ENCODE assay signal across 12 cellular contexts in genomic region chr2:241308832-241309500, GRCh38. TPM values are rescaled to one million over a fixed set of nuclear protein-coding genes. Genes with fewer than 3 reads are reported as not detected.
A peak's percentile ranks its signal among the peaks of the same experiment; 100 is the strongest.
DNase-seq lines count a peak whose midpoint lies in the region; ATAC-seq and TF ChIP-seq lines count a peak whose summit lies in the region.
"Had no signal": no experiment of that assay in that cellular context is flagged by ENCODE, and none has a peak within 500 bp of the region (broad histone marks: within the 10 kb centered on the region; RNA-seq: fewer than 3 reads in every experiment).

No MANE protein-coding gene starts in this region.

- peak overlapping the region in 4 of 8 donors; percentile 1 to 87 (median 20) for H3K4me3 Mint-ChIP-seq in CD4-positive, alpha-beta memory T cell
- no peak overlapping the region for H3K4me3 Mint-ChIP-seq in neural crest cell

- no peak overlapping the region for H2AFZ ChIP-seq in Loucy (ENCODE audit: low read length)

- intact Hi-C loops in CD4-positive, alpha-beta memory T cell (cut with micrococcal nuclease) = no loop called here
- intact Hi-C loops in body of pancreas (cut with DNase I) (no loop called here), esophagus squamous epithelium (cut with DNase I) (no loop called here)

- H4K20me1 ChIP-seq in Loucy (ENCODE audit: insufficient read depth, low read length, poor library complexity, severe bottlenecking) = peaks cover 18% of the 10 kb centered on the region

- no peak for ATAC-seq in body of pancreas
- ATAC-seq: HCT116 had no signal

- H3K9me2 ChIP-seq in Loucy (replicated peaks; ENCODE audit: low read depth, low read length) = no peaks in the 10 kb centered on the region

- DNase-seq in CD4-positive, alpha-beta memory T cell = no peak
- DNase-seq in body of pancreas (no peak), neural crest cell (ENCODE audit: low read depth, low spot score) (no peak), DMS 273 (lab: John Stamatoyannopoulos, UW; ENCODE audit: unreplicated experiment) (no peak), HK-2 (ENCODE audit: unreplicated experiment) (no peak), esophagus squamous epithelium (lab: John Stamatoyannopoulos, UW) (no peak), NCI-H2029 treated with DMSO at 0.1 percent for 48 hours (lab: John Stamatoyannopoulos, UW) (no peak)
- DNase-seq: NCI-H1048, NCI-H446 treated with DMSO at 0.1 percent for 48 hours had no signal

- H3F3A ChIP-seq in Loucy (ENCODE audit: low read depth) = peaks cover 4% of the 10 kb centered on the region; the same call in 1 of the 2 replicates

- WGBS in body of pancreas, 2 donors = 37 to 38% methylated on average over 18 of the region's 18 CpGs
- 87 to 91% methylated on average over 18 of the region's 18 CpGs for WGBS in esophagus squamous epithelium, 2 donors

- TF ChIP-seq CTCF in Loucy (conservative IDR thresholded peaks at IDR 0.05; ENCODE audit: low read length) = no peak
- TF ChIP-seq CTCF in body of pancreas (IDR thresholded peaks at IDR 0.05) = no peak
- no peak for TF ChIP-seq CTCF in neural crest cell (conservative IDR thresholded peaks at IDR 0.05)
- TF ChIP-seq CTCF in esophagus squamous epithelium (IDR thresholded peaks at IDR 0.05) = no peak

- peaks cover 5 to 8% of the 10 kb centered on the region in 2 donors for H3K36me3 Mint-ChIP-seq in CD4-positive, alpha-beta memory T cell
- H3K36me3 Mint-ChIP-seq in neural crest cell (ENCODE audit: low read depth) = no peaks in the 10 kb centered on the region

- no peaks in the 10 kb centered on the region for H3K36me3 ChIP-seq in CD4-positive, alpha-beta memory T cell (ENCODE audit: insufficient read depth, low read length)
- no peaks in the 10 kb centered on the region for H3K36me3 ChIP-seq in Loucy (ENCODE audit: insufficient read depth, low read length)
- H3K36me3 ChIP-seq in body of pancreas (replicated peaks in 1 of 2; ENCODE audit: insufficient read depth in 1 of 2, low read depth in 2 of 2) = no peaks in the 10 kb centered on the region
- H3K36me3 ChIP-seq in esophagus squamous epithelium = no peaks in the 10 kb centered on the region
- H3K36me3 ChIP-seq: Peyer's patch had no signal

- peaks cover 93% of the 10 kb centered on the region for H3K79me2 ChIP-seq in Loucy (ENCODE audit: insufficient read depth, low read length)

- no peaks in the 10 kb centered on the region for H3K9me3 ChIP-seq in CD4-positive, alpha-beta memory T cell (ENCODE audit: control insufficient read depth in 1 of 2, low read length in 2 of 2)
- H3K9me3 ChIP-seq in Loucy (ENCODE audit: insufficient read depth, low read depth, low read length) (no peaks in the 10 kb centered on the region), body of pancreas (no peaks in the 10 kb centered on the region), esophagus squamous epithelium (no peaks in the 10 kb centered on the region)
- H3K9me3 ChIP-seq: Peyer's patch had no signal

- POLR2A ChIA-PET in CD4-positive, alpha-beta memory T cell (lab: Charles Lee; ENCODE audit: partially characterized antibody) = interaction anchor here (0.8 to 1.4 kb wide), 4 partner anchors 10 to 394 kb away, joined by 4 to 9 read pairs (median 4); no protein-coding TSS in a partner anchor

- peaks cover 77% of the 10 kb centered on the region for H3K4me1 ChIP-seq in CD4-positive, alpha-beta memory T cell (ENCODE audit: insufficient read depth, low read length)
- H3K4me1 ChIP-seq in Loucy (ENCODE audit: insufficient read depth, low read length, poor library complexity, severe bottlenecking) (peaks cover 70% of the 10 kb centered on the region), body of pancreas (peaks cover 55% of the 10 kb centered on the region), esophagus squamous epithelium (peaks cover 4 to 81% (median 4%) of the 10 kb centered on the region in 3 donors)

- H3K9me3 Mint-ChIP-seq in CD4-positive, alpha-beta memory T cell = no peaks in the 10 kb centered on the region
- no peaks in the 10 kb centered on the region for H3K9me3 Mint-ChIP-seq in neural crest cell

- H3K4me3 ChIP-seq in CD4-positive, alpha-beta memory T cell (ENCODE audit: low read length in 2 of 2) = no peak overlapping the region
- H3K4me3 ChIP-seq in Loucy (ENCODE audit: low read length, poor library complexity, severe bottlenecking) = peak overlapping the region; percentile 51
- H3K4me3 ChIP-seq in body of pancreas = no peak overlapping the region
- H3K4me3 ChIP-seq in esophagus squamous epithelium = no peak overlapping the region
- H3K4me3 ChIP-seq: Peyer's patch had no signal

- peak overlapping the region; percentile 76 to 97 (median 92) for H3K27ac Mint-ChIP-seq in CD4-positive, alpha-beta memory T cell
- peak overlapping the region; percentile 15 for H3K27ac Mint-ChIP-seq in neural crest cell (ENCODE audit: unreplicated experiment)

- peak overlapping the region; percentile 48 for H3K9ac ChIP-seq in Loucy (ENCODE audit: low read depth, low read length, poor library complexity, severe bottlenecking)

- H3K4me1 Mint-ChIP-seq in CD4-positive, alpha-beta memory T cell = peaks cover 55 to 87% (median 70%) of the 10 kb centered on the region in 4 donors
- H3K4me1 Mint-ChIP-seq in neural crest cell = peaks cover 29% of the 10 kb centered on the region

- no peaks in the 10 kb centered on the region for H3K27me3 ChIP-seq in CD4-positive, alpha-beta memory T cell (ENCODE audit: insufficient read depth, low read length)
- H3K27me3 ChIP-seq in Loucy (ENCODE audit: insufficient read depth, low read length, poor library complexity, severe bottlenecking) = no peaks in the 10 kb centered on the region
- H3K27me3 ChIP-seq in body of pancreas = no peaks in the 10 kb centered on the region
- H3K27me3 ChIP-seq in esophagus squamous epithelium = no peaks in the 10 kb centered on the region
- H3K27me3 ChIP-seq: Peyer's patch had no signal

- CTCF ChIA-PET in CD4-positive, alpha-beta memory T cell (lab: Charles Lee; ENCODE audit: partially characterized antibody) = no interaction called here

- TF ChIP-seq POLR2A in body of pancreas (IDR thresholded peaks at IDR 0.05) = no peak
- no peak for TF ChIP-seq POLR2A in esophagus squamous epithelium (IDR thresholded peaks at IDR 0.05)

- H3K27me3 Mint-ChIP-seq in CD4-positive, alpha-beta memory T cell = no peaks in the 10 kb centered on the region
- no peaks in the 10 kb centered on the region for H3K27me3 Mint-ChIP-seq in neural crest cell (ENCODE audit: low read depth)

- H3K27ac ChIP-seq in CD4-positive, alpha-beta memory T cell (ENCODE audit: low read depth, low read length) = peak overlapping the region; percentile 38
- H3K27ac ChIP-seq in body of pancreas = peak overlapping the region; percentile 8 to 72 (median 34)
- peak overlapping the region in 1 of 4 donors; percentile 20 for H3K27ac ChIP-seq in esophagus squamous epithelium

- peak overlapping the region; percentile 85 for H3K4me2 ChIP-seq in Loucy (ENCODE audit: low read depth, low read length, poor library complexity, severe bottlenecking)

RNA-seq across cellular contexts. Expression of gene HDLBP, which starts 6.5 kb away (rescaled TPM):
- total RNA-seq in CD4-positive, alpha-beta memory T cell = 100 to 1,000 TPM; 166 to 183 TPM
- 10 to 100 TPM; 24.7 to 82.3 TPM for polyA plus RNA-seq in CD4-positive, alpha-beta memory T cell
- total RNA-seq in body of pancreas (100 to 1,000 TPM; 501 to 612 TPM), neural crest cell (320 and 333 TPM in 2 replicates), esophagus squamous epithelium (100 to 1,000 TPM; 239 to 310 (median 273) TPM)

RNA-seq across cellular contexts. Expression of gene SEPTIN2, which starts 6.8 kb away (rescaled TPM):
- 100 to 1,000 TPM; 332 to 362 TPM for total RNA-seq in CD4-positive, alpha-beta memory T cell
- 100 to 1,000 TPM; 187 to 249 TPM for polyA plus RNA-seq in CD4-positive, alpha-beta memory T cell
- total RNA-seq in body of pancreas (100 to 1,000 TPM; 226 to 271 TPM), neural crest cell (466 and 490 TPM in 2 replicates), esophagus squamous epithelium (100 to 1,000 TPM in 3 of 4 donors, 10 to 100 TPM in 1; 95.9 to 236 (median 185) TPM)

RNA-seq across cellular contexts. Expression of gene FARP2, which starts 47.1 kb away (rescaled TPM):
- 10 to 100 TPM; 17.2 to 21.8 TPM for total RNA-seq in CD4-positive, alpha-beta memory T cell
- polyA plus RNA-seq in CD4-positive, alpha-beta memory T cell = 1 to 10 TPM; 3.9 to 5.5 TPM
- total RNA-seq in body of pancreas (10 to 100 TPM; 30.1 to 44.2 TPM), neural crest cell (34.4 and 36.1 TPM in 2 replicates), esophagus squamous epithelium (10 to 100 TPM; 20.8 to 41.8 (median 37.1) TPM)
